ENCODE assay signal across 8 cellular contexts in the genomic region with DNA sequence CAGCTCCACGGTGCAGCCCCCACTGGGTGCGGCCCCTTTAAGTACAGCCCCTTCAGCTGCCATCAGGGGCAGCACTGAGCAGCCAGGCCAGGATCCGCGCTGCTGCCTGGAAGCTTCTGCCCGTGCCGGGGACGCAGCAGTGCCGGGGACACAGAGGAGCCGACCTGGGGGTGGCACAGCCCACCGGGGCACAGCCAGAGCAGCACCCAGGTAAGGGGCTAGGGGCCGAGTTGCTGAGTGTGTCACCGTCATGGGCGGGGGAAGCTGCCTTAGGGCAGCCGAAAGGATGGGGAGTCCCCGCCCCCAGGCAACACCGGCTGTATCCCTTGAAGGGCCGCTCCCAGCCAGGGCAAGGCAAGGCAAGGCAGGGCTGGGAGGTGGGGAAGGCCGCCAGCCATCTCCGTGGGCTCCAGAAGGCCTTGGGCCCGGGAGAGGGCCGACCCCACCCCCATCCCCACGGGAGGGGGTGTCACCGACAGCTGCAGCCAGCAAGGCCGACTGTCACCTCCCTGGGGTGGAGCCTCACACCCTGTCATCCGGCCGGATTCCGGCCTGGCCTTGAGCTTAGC. TPM values are rescaled to one million over a fixed set of nuclear protein-coding genes. Genes with fewer than 3 reads are reported as not detected.
DNase-seq lines count a peak whose midpoint lies in the region; ATAC-seq, FAIRE-seq and TF ChIP-seq lines count a peak whose summit lies in the region.
"Not testable (repeated sequence)": the region's sequence is repeated elsewhere in the genome, so short reads cannot be mapped to it uniquely, and the experiment has no call there.

Gene AJM1 (plus strand): TSS at position 99 of the 569 bp plus-strand sequence. CDS start 1,937 bp downstream, outside the sequence.

- FAIRE-seq in HTR-8/SVneo (lab: Jason Lieb, UNC) = peak; percentile 80

- not testable (repeated sequence) for H3K36me3 Mint-ChIP-seq in CD4-positive, alpha-beta T cell (ENCODE audit: low read depth)

- peak; percentile 82 for TF ChIP-seq CTCF in CD4-positive, alpha-beta T cell (IDR thresholded peaks at IDR 0.05)

- H3K27me3 ChIP-seq in CD4-positive, alpha-beta T cell (ENCODE audit: control insufficient read depth, insufficient read depth, low read length) = peaks cover 13% of the 10 kb centered on the region

- peak; percentile 63 to 79 (median 74) for DNase-seq in CD4-positive, alpha-beta T cell
- DNase-seq in HTR-8/SVneo (ENCODE audit: insufficient read length, low spot score) (peak; percentile 66), NOMO-1 treated with dmso at 0.1 percent for 144 hours (lab: John Stamatoyannopoulos, UW; ENCODE audit: unreplicated experiment) (peak; percentile 69), lung microvascular endothelial cell (ENCODE audit: low read depth in 2 of 2) (peak; percentile 79 to 84)
- peak; percentile 51 to 59 for DNase-seq in activated CD8-positive, alpha-beta memory T cell treated with anti-CD3 and anti-CD28 coated beads for 4 hours (ENCODE audit: low read depth in 2 of 2)
- peak; percentile 74 for DNase-seq in effector CD4-positive, alpha-beta T cell
- DNase-seq in stimulated activated CD4-positive, alpha-beta T cell treated with anti-CD3 and anti-CD28 coated beads, Interleukin-4, amount 100 ng/mL, for 48 hours (ENCODE audit: low read depth in 2 of 2) = peak; percentile 73 to 78

- not testable (repeated sequence) for H3K9me3 Mint-ChIP-seq in CD4-positive, alpha-beta T cell

- peak; percentile 91 for ATAC-seq in CD4-positive, alpha-beta T cell (ENCODE audit: poor library complexity)
- ATAC-seq in GM21360 (IDR thresholded peaks at IDR 0.05; ENCODE audit: unreplicated experiment) = peak; percentile 41

- CTCF ChIA-PET in CD4-positive, alpha-beta T cell (lab: Charles Lee) = interaction anchor here (0.5 to 3.2 kb wide), 31 partner anchors 18 to 245 kb away, joined by 3 to 20 read pairs (median 4); partner anchors contain the start of genes ABCA2, CLIC3, FBXW5 and FUT7

- H3K27me3 Mint-ChIP-seq in CD4-positive, alpha-beta T cell = peaks cover 22% of the 10 kb centered on the region

- POLR2A ChIA-PET in CD4-positive, alpha-beta T cell (lab: Charles Lee) = interaction anchor here (0.7 to 2.7 kb wide), 10 partner anchors 9 to 193 kb away, joined by 3 to 11 read pairs (median 4); partner anchors contain the start of genes FBXW5, MAMDC4, RABL6 and TMEM141

- peak within 1 kb of the TSS; percentile 89 for H3K4me3 Mint-ChIP-seq in CD4-positive, alpha-beta T cell

- intact Hi-C loops in CD4-positive, alpha-beta T cell (cut with DNase I, micrococcal nuclease) = loop anchor here in 1 of 2 experiments (1.0 to 10.0 kb wide), 3 partner anchors 40 to 193 kb away; partner anchors contain the start of genes C8G and FBXW5

- H3K9me3 ChIP-seq in CD4-positive, alpha-beta T cell (ENCODE audit: control insufficient read depth, low read length) = not testable (repeated sequence)

- not testable (repeated sequence) for H3K27ac ChIP-seq in CD4-positive, alpha-beta T cell (ENCODE audit: low read depth, low read length)

- peaks cover 16% of the 10 kb centered on the region for H3K4me1 Mint-ChIP-seq in CD4-positive, alpha-beta T cell (ENCODE audit: low read depth)

- H3K27ac Mint-ChIP-seq in CD4-positive, alpha-beta T cell = peak within 1 kb of the TSS; percentile 30

RNA-seq across cellular contexts. Expression of gene AJM1, which starts in this region (rescaled TPM):
- 1 to 10 TPM; 1.1 to 1.2 TPM for total RNA-seq in CD4-positive, alpha-beta T cell
- total RNA-seq in lung microvascular endothelial cell = 0.44 and 1.4 TPM in 2 replicates
